In genomic region chr12:109447482-109447881, GRCh38 we compare ENCODE assay signal across 1 cellular context.
TF ChIP-seq lines count a peak whose summit lies in the region.

No MANE protein-coding gene starts in this region.

TF ChIP-seq in K562, 482 proteins besides CTCF, POLR2A, EP300 and RAD21:
- TF ChIP-seq MCM5 (IDR thresholded peaks at IDR 0.05; ENCODE audit: low read depth) (no peak), CEBPG (CRISPR knock-in tag; IDR thresholded peaks at IDR 0.05) (0 out of 2 replicates have a peak, but pooled peaks have one; percentile 12), CEBPG (tag; conservative IDR thresholded peaks at IDR 0.05 in 1 of 2, IDR thresholded peaks at IDR 0.05 in 1 of 2) (no peak)
